16 cellular contexts compared by ENCODE assay signal in the genomic region with DNA sequence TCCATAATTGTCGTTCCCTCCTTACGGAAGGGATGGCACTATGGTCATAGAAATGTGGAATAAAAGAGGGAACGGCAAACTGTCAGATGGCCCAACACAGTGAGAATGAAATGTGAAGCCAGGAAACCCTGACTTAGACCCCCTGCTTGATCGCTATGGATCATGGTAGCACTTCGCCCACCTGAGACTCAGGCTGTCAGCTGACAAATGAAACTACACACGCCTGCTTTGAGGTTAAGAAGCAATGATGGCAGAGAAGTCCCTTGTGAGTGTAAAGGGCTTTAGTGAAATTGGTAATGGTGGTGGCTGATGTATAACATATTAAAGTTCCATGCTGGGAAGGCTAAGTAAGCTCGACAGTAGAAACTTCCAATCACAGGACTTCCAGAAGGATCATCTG.
DNase-seq lines count a peak whose midpoint lies in the region; ATAC-seq and TF ChIP-seq lines count a peak whose summit lies in the region.
"Had no signal": no experiment of that assay in that cellular context is flagged by ENCODE, and none has a peak within 500 bp of the region (broad histone marks: within the 10 kb centered on the region; RNA-seq: fewer than 3 reads in every experiment).

No MANE protein-coding gene starts in this region.

- ATAC-seq in CD8-positive, alpha-beta T cell = no peak
- ATAC-seq in GM18511 (IDR thresholded peaks at IDR 0.05; ENCODE audit: unreplicated experiment) = no peak
- ATAC-seq: GM23338 had no signal

- BruUV-seq in OCI-LY7 (replicated peaks; lab: Mats Ljungman, UMichigan) = no TSS peak

- peak overlapping the region; percentile 72; the same call in 1 of the 2 replicates for H3K4me2 ChIP-seq in MM.1S (ENCODE audit: low read depth, low read length)
- H3K4me2 ChIP-seq in skeletal muscle satellite cell (ENCODE audit: low read length) = peak overlapping the region; percentile 32
- no peak overlapping the region for H3K4me2 ChIP-seq in OCI-LY7 (ENCODE audit: low read length)
- H3K4me2 ChIP-seq: GM23338 had no signal

- H3K4me3 ChIP-seq in CD8-positive, alpha-beta T cell (ENCODE audit: low read depth, low read length) = no peak overlapping the region
- H3K4me3 ChIP-seq in MM.1S (ENCODE audit: low read length) (peak overlapping the region; percentile 29; the same call in 1 of the 2 replicates), esophagus (ENCODE audit: low read depth in 1 of 2, low read length in 2 of 2) (no peak overlapping the region), skeletal muscle satellite cell (ENCODE audit: low read length) (no peak overlapping the region), OCI-LY7 (ENCODE audit: low read depth, low read length, poor library complexity, severe bottlenecking) (no peak overlapping the region)
- H3K4me3 ChIP-seq: GM23338, SJSA1, testis had no signal

- H2AFZ ChIP-seq in MM.1S (ENCODE audit: low read length) (peak overlapping the region; percentile 58), OCI-LY7 (ENCODE audit: low read length) (no peak overlapping the region)
- H2AFZ ChIP-seq: GM23338 had no signal

- H4K20me1 ChIP-seq in MM.1S (ENCODE audit: insufficient read depth, low read length) (no peaks in the 10 kb centered on the region), OCI-LY7 (ENCODE audit: insufficient read depth, low read length) (no peaks in the 10 kb centered on the region)

- H3K36me3 Mint-ChIP-seq in CD8-positive, alpha-beta T cell = peaks cover 25% of the 10 kb centered on the region

- H3K27me3 ChIP-seq in CD8-positive, alpha-beta T cell (ENCODE audit: insufficient read depth, low read length) = no peaks in the 10 kb centered on the region
- peaks cover 24% of the 10 kb centered on the region for H3K27me3 ChIP-seq in MM.1S (replicated peaks; ENCODE audit: insufficient read depth, low read length)
- no peaks in the 10 kb centered on the region for H3K27me3 ChIP-seq in esophagus (ENCODE audit: control insufficient read depth in 1 of 2, insufficient read depth in 2 of 2, low read length in 2 of 2)
- no peaks in the 10 kb centered on the region for H3K27me3 ChIP-seq in skeletal muscle satellite cell (ENCODE audit: control insufficient read depth, insufficient read depth, low read length)
- H3K27me3 ChIP-seq: SJSA1, testis had no signal

- H3K4me1 ChIP-seq in CD8-positive, alpha-beta T cell (ENCODE audit: insufficient read depth, low read length) = peaks cover 31% of the 10 kb centered on the region
- H3K4me1 ChIP-seq in MM.1S (ENCODE audit: low read length) (peaks cover 36% of the 10 kb centered on the region), esophagus (ENCODE audit: control insufficient read depth in 2 of 2, insufficient read depth in 2 of 2, low read length in 1 of 2) (no peaks in the 10 kb centered on the region), skeletal muscle satellite cell (ENCODE audit: control insufficient read depth, insufficient read depth, low read length) (peaks cover 46% of the 10 kb centered on the region), OCI-LY7 (ENCODE audit: insufficient read depth, low read length, poor library complexity, severe bottlenecking) (no peaks in the 10 kb centered on the region)

- no peaks in the 10 kb centered on the region for H3K9me2 ChIP-seq in MM.1S (replicated peaks; ENCODE audit: insufficient read depth, low read length)
- no peaks in the 10 kb centered on the region for H3K9me2 ChIP-seq in OCI-LY7 (ENCODE audit: insufficient read depth, low read length)

- H3K9me3 ChIP-seq in CD8-positive, alpha-beta T cell (ENCODE audit: low read length) = no peaks in the 10 kb centered on the region
- H3K9me3 ChIP-seq in MM.1S (replicated peaks; ENCODE audit: insufficient read depth, low read length) = no peaks in the 10 kb centered on the region
- H3K9me3 ChIP-seq in esophagus (ENCODE audit: control insufficient read depth in 2 of 2, insufficient read depth in 1 of 2, low read depth in 1 of 2, low read length in 1 of 2) = no peaks in the 10 kb centered on the region
- H3K9me3 ChIP-seq in skeletal muscle satellite cell (replicated peaks; ENCODE audit: low read length) = no peaks in the 10 kb centered on the region
- no peaks in the 10 kb centered on the region for H3K9me3 ChIP-seq in OCI-LY7 (ENCODE audit: low read length)
- H3K9me3 ChIP-seq: SJSA1, testis had no signal

- POLR2A ChIA-PET in CD8-positive, alpha-beta T cell (lab: Charles Lee) = interaction anchor here (0.6 to 1.0 kb wide), 2 partner anchors 14 to 23 kb away, joined by 3 read pairs; no protein-coding TSS in a partner anchor
- POLR2A ChIA-PET in OCI-LY7 (lab: Charles Lee) = interaction anchor here (0.6 to 0.7 kb wide), 2 partner anchors 9 to 36 kb away, joined by 4 to 5 read pairs; no protein-coding TSS in a partner anchor

- peak overlapping the region; percentile 44 for H3K4me3 Mint-ChIP-seq in CD8-positive, alpha-beta T cell
- H3K4me3 Mint-ChIP-seq: activated naive CD8-positive, alpha-beta T cell treated with anti-CD3 and anti-CD28 coated beads, Interleukin-2, amount 10 ng/mL, durations not matched to agents 7 days and 5 days; GM23338 had no signal

- 85 to 87% methylated on average over 7 of the region's 7 CpGs for WGBS in esophagus, 2 donors

- no peaks in the 10 kb centered on the region for H3K9me3 Mint-ChIP-seq in CD8-positive, alpha-beta T cell
- H3K9me3 Mint-ChIP-seq: activated naive CD8-positive, alpha-beta T cell treated with anti-CD3 and anti-CD28 coated beads, Interleukin-2, amount 10 ng/mL, durations not matched to agents 7 days and 5 days had no signal

- H3K4me1 Mint-ChIP-seq in CD8-positive, alpha-beta T cell (ENCODE audit: low read depth) = peaks cover 45% of the 10 kb centered on the region

- intact Hi-C loops in CD8-positive, alpha-beta T cell (cut with DNase I, micrococcal nuclease) = loop anchor here (1.0 to 2.0 kb wide), 2 partner anchors 23 kb away; no protein-coding TSS in a partner anchor
- intact Hi-C loops in OCI-LY7 (cut with micrococcal nuclease; ENCODE audit: unreplicated experiment) = no loop called here

- no peak for TF ChIP-seq CTCF in CD8-positive, alpha-beta T cell (IDR thresholded peaks at IDR 0.05)
- TF ChIP-seq CTCF in MM.1S (IDR thresholded peaks at IDR 0.05; ENCODE audit: low read length) (no peak), OCI-LY7 (conservative IDR thresholded peaks at IDR 0.05; ENCODE audit: low read length) (no peak), GM10266 (IDR thresholded peaks at IDR 0.05; ENCODE audit: control insufficient read depth, insufficient read depth, low read depth, missing control alignments) (no peak)

- no peaks in the 10 kb centered on the region for H3K79me2 ChIP-seq in MM.1S (ENCODE audit: low read length)
- no peaks in the 10 kb centered on the region for H3K79me2 ChIP-seq in OCI-LY7 (ENCODE audit: insufficient read depth, low read depth, low read length)

- peak overlapping the region; percentile 56 for H3K27ac Mint-ChIP-seq in CD8-positive, alpha-beta T cell
- H3K27ac Mint-ChIP-seq: activated naive CD8-positive, alpha-beta T cell treated with anti-CD3 and anti-CD28 coated beads, Interleukin-2, amount 10 ng/mL, durations not matched to agents 7 days and 5 days; GM23338 had no signal

- H3K9ac ChIP-seq in MM.1S (ENCODE audit: low read length) = peak overlapping the region; percentile 28; the same call in 1 of the 2 replicates
- H3K9ac ChIP-seq in skeletal muscle satellite cell (ENCODE audit: low read depth, low read length) = peak overlapping the region; percentile 63

- peaks cover 19% of the 10 kb centered on the region for H3F3A ChIP-seq in MM.1S (ENCODE audit: insufficient read depth, low read length)

- DNase-seq in CD8-positive, alpha-beta T cell = no peak
- DNase-seq in MM.1S (no peak), OCI-LY7 (ENCODE audit: low spot score) (no peak), GM10266 (ENCODE audit: extremely low spot score) (no peak), NCI-H2171 (lab: John Stamatoyannopoulos, UW) (no peak)
- DNase-seq: activated CD4-positive, CD25-positive, alpha-beta regulatory T cell; activated naive CD8-positive, alpha-beta T cell treated with anti-CD3 and anti-CD28 coated beads, Interleukin-2, amount 10 ng/mL, durations not matched to agents 7 days and 5 days; effector CD4-positive, alpha-beta T cell; NCI-H1417 treated with DMSO at 0.1 percent for 48 hours; NCI-H526 treated with DMSO at 0.1 percent for 48 hours; testis had no signal

- H3K36me3 ChIP-seq in CD8-positive, alpha-beta T cell (ENCODE audit: insufficient read depth, low read length) = no peaks in the 10 kb centered on the region
- no peaks in the 10 kb centered on the region for H3K36me3 ChIP-seq in MM.1S (replicated peaks; ENCODE audit: insufficient read depth, low read length)
- peaks cover 0 to 3% of the 10 kb centered on the region in 2 donors for H3K36me3 ChIP-seq in esophagus (ENCODE audit: control insufficient read depth in 2 of 2, insufficient read depth in 2 of 2, low read length in 1 of 2)
- H3K36me3 ChIP-seq in skeletal muscle satellite cell (ENCODE audit: insufficient read depth, low read length) = peaks cover 41% of the 10 kb centered on the region
- H3K36me3 ChIP-seq in OCI-LY7 (ENCODE audit: insufficient read depth, low read length) = no peaks in the 10 kb centered on the region

- H3K27ac ChIP-seq in CD8-positive, alpha-beta T cell (ENCODE audit: low read depth, low read length) = no peak overlapping the region
- peak overlapping the region; percentile 61; the same call in 1 of the 2 replicates for H3K27ac ChIP-seq in MM.1S (ENCODE audit: low read length)
- peak overlapping the region; percentile 34 to 67 for H3K27ac ChIP-seq in esophagus (ENCODE audit: low read depth in 2 of 2, low read length in 1 of 2)
- no peak overlapping the region for H3K27ac ChIP-seq in OCI-LY7 (ENCODE audit: low read depth, low read length, poor library complexity, severe bottlenecking)
- H3K27ac ChIP-seq: SJSA1, testis had no signal

- CTCF ChIA-PET in CD8-positive, alpha-beta T cell (lab: Charles Lee) = interaction anchor here (0.9 kb wide), 1 partner anchor 13 kb away, joined by 3 read pairs; no protein-coding TSS in a partner anchor
- CTCF ChIA-PET in OCI-LY7 (lab: Charles Lee; ENCODE audit: unreplicated experiment) = no interaction called here

- no peaks in the 10 kb centered on the region for H3K27me3 Mint-ChIP-seq in CD8-positive, alpha-beta T cell (ENCODE audit: low read depth)
- H3K27me3 Mint-ChIP-seq: activated naive CD8-positive, alpha-beta T cell treated with anti-CD3 and anti-CD28 coated beads, Interleukin-2, amount 10 ng/mL, durations not matched to agents 7 days and 5 days had no signal

Comparison
In these comparisons a context has a peak if more than half of its experiments do, and no peak if none do; other contexts are left out.
1. H3K27ac ChIP-seq: peak in MM.1S (single experiment) and esophagus (2 of 2); none in CD8-positive, alpha-beta T cell (single experiment) and OCI-LY7 (single experiment).